ENCODE assay signal across 7 cellular contexts in genomic region chr7:12831024-12831423, GRCh38.
"Had no signal": no experiment of that assay in that cellular context is flagged by ENCODE, and none has a peak within 500 bp of the region (broad histone marks: within the 10 kb centered on the region; RNA-seq: fewer than 3 reads in every experiment).

No MANE protein-coding gene starts in this region.

- H3K27me3 Mint-ChIP-seq: IgD-negative memory B cell had no signal

- H3K4me2 ChIP-seq: GM23338 had no signal

- FAIRE-seq: H1 had no signal

- H3K36me3 Mint-ChIP-seq: IgD-negative memory B cell had no signal

- H3K27ac ChIP-seq: HL-60 had no signal

- DNase-seq: H9, HCEC 1CT, KG1 had no signal

- H3K4me3 ChIP-seq: GM23338 had no signal

- ATAC-seq: GM23338 had no signal

- H3K27ac Mint-ChIP-seq: GM23338, H9, IgD-negative memory B cell had no signal

- H2AFZ ChIP-seq: GM23338 had no signal

- H3K4me1 Mint-ChIP-seq: IgD-negative memory B cell had no signal

- H3K4me3 Mint-ChIP-seq: GM23338, H9, IgD-negative memory B cell had no signal
